In the genomic region with DNA sequence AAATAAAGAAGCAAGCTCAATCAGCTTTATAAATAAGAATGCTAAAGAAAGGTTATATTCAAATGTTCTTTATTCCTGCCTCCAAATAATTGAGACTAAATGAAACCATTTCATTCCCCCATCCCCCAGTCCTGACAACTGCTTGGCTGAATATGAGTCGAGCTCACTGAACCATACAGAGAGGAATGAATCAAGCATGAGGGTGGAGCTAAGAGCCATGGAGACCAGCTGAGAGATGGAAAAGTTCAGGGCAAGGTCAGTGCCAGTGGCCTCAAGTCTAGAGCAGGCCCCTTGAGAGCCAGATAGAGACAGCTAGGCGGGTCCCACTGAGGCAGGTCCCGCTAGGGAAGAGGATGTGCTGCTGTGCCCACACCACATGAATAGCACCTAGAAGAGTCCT, we compare ENCODE assay signal across 12 cellular contexts.
DNase-seq lines count a peak whose midpoint lies in the region; ATAC-seq and TF ChIP-seq lines count a peak whose summit lies in the region.
"Had no signal": no experiment of that assay in that cellular context is flagged by ENCODE, and none has a peak within 500 bp of the region (broad histone marks: within the 10 kb centered on the region; RNA-seq: fewer than 3 reads in every experiment).

No MANE protein-coding gene starts in this region.

- no peak overlapping the region for H2BK120ac ChIP-seq in mesendoderm (ENCODE audit: low read depth, low read length)

- BruUV-seq in MCF 10A (replicated peaks; lab: Mats Ljungman, UMichigan) (no TSS peak), Panc1 (replicated peaks; lab: Mats Ljungman, UMichigan) (no TSS peak)

- H2BK5ac ChIP-seq in mesendoderm (ENCODE audit: low read length) = no peak overlapping the region

- DNase-seq in MCF 10A (ENCODE audit: unreplicated experiment) (peak; percentile 35), breast epithelium (ENCODE audit: low spot score in 2 of 2) (no peak), Panc1 (ENCODE audit: low read depth, low spot score) (no peak), fibroblast of peridontal ligament (ENCODE audit: extremely low read depth) (peak; percentile 88), thyroid gland (peak; percentile 60 to 65), mesendoderm (no peak), pons (ENCODE audit: low spot score) (no peak)
- DNase-seq: activated CD4-positive, alpha-beta T cell treated with anti-CD3 and anti-CD28 coated beads, Interleukin-2, amount 10 ng/mL, durations not matched to agents 24 days and 14 days; RPMI8226 had no signal

- intact Hi-C loops in MCF 10A (cut with micrococcal nuclease) (no loop called here), breast epithelium (cut with DNase I; ENCODE audit: low total_unique reads) (no loop called here), Panc1 (cut with micrococcal nuclease; ENCODE audit: unreplicated experiment) (no loop called here), thyroid gland (cut with DNase I) (no loop called here)

- no peak for TF ChIP-seq POLR2A in breast epithelium (IDR thresholded peaks at IDR 0.05)
- TF ChIP-seq POLR2A in thyroid gland (IDR thresholded peaks at IDR 0.05) = no peak

- H3K56ac ChIP-seq in mesendoderm (ENCODE audit: low read length) = no peak overlapping the region

- H3K4ac ChIP-seq in mesendoderm (ENCODE audit: low read depth, low read length) = no peak overlapping the region

- H4K8ac ChIP-seq in mesendoderm (ENCODE audit: low read depth, low read length) = no peak overlapping the region

- TF ChIP-seq CTCF in MCF 10A (IDR thresholded peaks at IDR 0.05; ENCODE audit: unreplicated experiment) (no peak), breast epithelium (IDR thresholded peaks at IDR 0.05) (no peak), Panc1 (IDR thresholded peaks at IDR 0.05) (no peak), thyroid gland (IDR thresholded peaks at IDR 0.05) (no peak)

- H3K9me3 Mint-ChIP-seq in MCF 10A (ENCODE audit: unreplicated experiment) = no peaks in the 10 kb centered on the region
- H3K9me3 Mint-ChIP-seq: activated CD4-positive, alpha-beta T cell treated with anti-CD3 and anti-CD28 coated beads, Interleukin-2, amount 10 ng/mL, durations not matched to agents 24 days and 14 days; natural killer cell treated with Interleukin-12 subunit alpha and Interleukin-12 subunit beta and Interleukin-15 and Interleukin-18, amount 100 ng/mL, for 72 hours had no signal

- H3K27ac ChIP-seq in breast epithelium (no peak overlapping the region), Panc1 (ENCODE audit: low read length) (no peak overlapping the region), thyroid gland (peak overlapping the region; percentile 3 to 43 (median 6)), mesendoderm (ENCODE audit: low read depth, low read length) (no peak overlapping the region)

- H3K79me2 ChIP-seq in mesendoderm (ENCODE audit: control insufficient read depth, insufficient read depth, low read length) = no peaks in the 10 kb centered on the region

- H3K23ac ChIP-seq in mesendoderm (ENCODE audit: low read length) = no peak overlapping the region

- H3K18ac ChIP-seq in mesendoderm (ENCODE audit: low read length) = no peak overlapping the region

- H2BK15ac ChIP-seq in mesendoderm (replicated peaks; ENCODE audit: low read depth) = no peak overlapping the region

- no peak overlapping the region for H3K27ac Mint-ChIP-seq in MCF 10A (ENCODE audit: low read depth, unreplicated experiment)
- H3K27ac Mint-ChIP-seq: activated CD4-positive, alpha-beta T cell treated with anti-CD3 and anti-CD28 coated beads, Interleukin-2, amount 10 ng/mL, durations not matched to agents 24 days and 14 days; B cell; natural killer cell treated with Interleukin-12 subunit alpha and Interleukin-12 subunit beta and Interleukin-15 and Interleukin-18, amount 100 ng/mL, for 72 hours had no signal

- H3K36me3 Mint-ChIP-seq in MCF 10A (ENCODE audit: insufficient read depth, unreplicated experiment) = no peaks in the 10 kb centered on the region
- H3K36me3 Mint-ChIP-seq: natural killer cell treated with Interleukin-12 subunit alpha and Interleukin-12 subunit beta and Interleukin-15 and Interleukin-18, amount 100 ng/mL, for 72 hours had no signal

- H3K79me1 ChIP-seq in mesendoderm (ENCODE audit: low read length) = no peaks in the 10 kb centered on the region

- CTCF ChIA-PET in MCF 10A (lab: Yijun Ruan, JAX) (interaction anchor here (0.6 to 1.0 kb wide), 5 partner anchors 57 to 580 kb away, joined by 3 to 5 read pairs (median 3); no protein-coding TSS in a partner anchor), Panc1 (lab: Charles Lee) (no interaction called here)

- no peak overlapping the region for H3K4me3 ChIP-seq in breast epithelium
- no peak overlapping the region for H3K4me3 ChIP-seq in Panc1 (ENCODE audit: low read depth in 2 of 2, low read length in 2 of 2)
- H3K4me3 ChIP-seq in thyroid gland (replicated peaks in 1 of 3) = no peak overlapping the region
- H3K4me3 ChIP-seq in mesendoderm (ENCODE audit: low read length) = no peak overlapping the region

- H3K9ac ChIP-seq in mesendoderm (ENCODE audit: low read length) = no peak overlapping the region

- in situ Hi-C loops in Panc1 (cut with HindIII; ENCODE audit: low pct_unique_long_range_greater_than_20kb, low sequenced_read_pairs) = no loop called here

- H3K4me3 Mint-ChIP-seq in MCF 10A (ENCODE audit: unreplicated experiment) = no peak overlapping the region
- H3K4me3 Mint-ChIP-seq: activated CD4-positive, alpha-beta T cell treated with anti-CD3 and anti-CD28 coated beads, Interleukin-2, amount 10 ng/mL, durations not matched to agents 24 days and 14 days; B cell; natural killer cell treated with Interleukin-12 subunit alpha and Interleukin-12 subunit beta and Interleukin-15 and Interleukin-18, amount 100 ng/mL, for 72 hours had no signal

- H3K4me2 ChIP-seq in mesendoderm (ENCODE audit: low read length) = no peak overlapping the region

- ATAC-seq in Panc1 (peak; percentile 77), HG02759 (IDR thresholded peaks at IDR 0.05; ENCODE audit: unreplicated experiment) (no peak)

- H3K4me1 ChIP-seq in breast epithelium (no peaks in the 10 kb centered on the region), Panc1 (ENCODE audit: control insufficient read depth, insufficient read depth, low read length) (peaks cover 11% of the 10 kb centered on the region), thyroid gland (peaks cover 8 to 11% of the 10 kb centered on the region in 2 donors), mesendoderm (ENCODE audit: control insufficient read depth, low read depth, low read length) (no peaks in the 10 kb centered on the region)

- H3K4me1 Mint-ChIP-seq in MCF 10A (ENCODE audit: insufficient read depth, unreplicated experiment) = peaks cover 22% of the 10 kb centered on the region
- H3K4me1 Mint-ChIP-seq: activated CD4-positive, alpha-beta T cell treated with anti-CD3 and anti-CD28 coated beads, Interleukin-2, amount 10 ng/mL, durations not matched to agents 24 days and 14 days; B cell had no signal

- H3K27me3 Mint-ChIP-seq in MCF 10A (ENCODE audit: insufficient read depth, unreplicated experiment) = no peaks in the 10 kb centered on the region
- H3K27me3 Mint-ChIP-seq: B cell had no signal

- no peak overlapping the region for H2AK5ac ChIP-seq in mesendoderm (ENCODE audit: low read length)

- POLR2A ChIA-PET in MCF 10A (lab: Yijun Ruan, JAX) = interaction anchor here (0.8 kb wide), 1 partner anchor 13 kb away, joined by 4 read pairs; no protein-coding TSS in a partner anchor
- POLR2A ChIA-PET in Panc1 (lab: Charles Lee) = no interaction called here

- H3K9me3 ChIP-seq in breast epithelium (no peaks in the 10 kb centered on the region), Panc1 (ENCODE audit: control insufficient read depth, insufficient read depth, low read depth, low read length) (no peaks in the 10 kb centered on the region), thyroid gland (no peaks in the 10 kb centered on the region)

- H3K36me3 ChIP-seq in breast epithelium = no peaks in the 10 kb centered on the region
- no peaks in the 10 kb centered on the region for H3K36me3 ChIP-seq in Panc1 (ENCODE audit: control insufficient read depth, insufficient read depth, low read length)
- no peaks in the 10 kb centered on the region for H3K36me3 ChIP-seq in thyroid gland
- no peaks in the 10 kb centered on the region for H3K36me3 ChIP-seq in mesendoderm (ENCODE audit: control insufficient read depth, insufficient read depth, low read length)

- no peak overlapping the region for H4K5ac ChIP-seq in mesendoderm (ENCODE audit: low read length)

- 17 to 24% methylated on average over 3 of the region's 3 CpGs for WGBS in thyroid gland, 2 donors
- no CpG with 5 or more reads among the region's 3 CpGs for WGBS in mesendoderm (ENCODE audit: extremely low coverage, insufficient coverage, low lambda C conversion rate)

- no peaks in the 10 kb centered on the region for H3K27me3 ChIP-seq in breast epithelium
- H3K27me3 ChIP-seq in Panc1 (ENCODE audit: control insufficient read depth, insufficient read depth, low read length) = no peaks in the 10 kb centered on the region
- H3K27me3 ChIP-seq in thyroid gland = no peaks in the 10 kb centered on the region
- H3K27me3 ChIP-seq in mesendoderm (ENCODE audit: insufficient read depth, low read length, poor library complexity) = no peaks in the 10 kb centered on the region

Comparison
In these comparisons a context has a peak if more than half of its experiments do, and no peak if none do; other contexts are left out.
1. DNase-seq: peak in MCF 10A (single experiment), fibroblast of peridontal ligament (single experiment) and thyroid gland (2 of 2); none in breast epithelium (0 of 2), Panc1 (single experiment), mesendoderm (single experiment) and pons (single experiment).
2. H3K27ac ChIP-seq: peak in thyroid gland (3 of 3); none in breast epithelium (0 of 2), Panc1 (single experiment) and mesendoderm (single experiment).